ENCODE assay signal across 1 cellular context in the genomic region with DNA sequence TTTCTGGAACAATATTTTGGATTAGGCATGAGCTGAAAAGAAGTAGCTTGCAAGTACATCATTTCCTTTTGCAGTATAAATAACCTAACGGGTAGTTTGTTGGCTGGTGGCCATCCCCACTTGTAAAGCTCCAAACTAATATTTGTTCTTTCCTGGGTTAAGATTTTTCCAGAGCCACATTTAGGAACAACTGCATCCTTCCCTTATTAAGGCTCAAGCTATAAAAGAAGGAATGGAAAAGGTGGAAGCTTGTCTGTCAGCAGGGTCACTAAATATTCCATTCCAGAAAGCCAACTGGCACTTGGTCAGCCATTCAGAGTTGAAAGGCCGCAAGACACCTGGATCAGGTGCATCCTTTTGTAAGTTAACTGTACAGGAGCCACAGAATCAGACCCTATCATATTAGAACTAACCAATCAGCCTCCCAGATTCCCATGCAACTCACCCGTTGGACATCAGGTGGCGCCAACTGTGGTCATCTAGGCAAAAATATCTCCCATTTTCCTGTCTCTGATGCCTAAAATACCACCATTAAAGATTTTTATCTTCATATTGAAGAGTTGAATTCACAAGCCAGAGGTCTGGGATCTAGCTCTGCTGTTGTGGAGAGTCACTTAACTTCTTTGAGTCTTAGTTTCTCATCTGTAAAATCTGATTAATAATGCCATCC.
TF ChIP-seq lines count a peak whose summit lies in the region.

No MANE protein-coding gene starts in this region.

TF ChIP-seq in H1, 55 proteins besides CTCF, POLR2A, EP300 and RAD21:
- TF ChIP-seq, protein P1, sequence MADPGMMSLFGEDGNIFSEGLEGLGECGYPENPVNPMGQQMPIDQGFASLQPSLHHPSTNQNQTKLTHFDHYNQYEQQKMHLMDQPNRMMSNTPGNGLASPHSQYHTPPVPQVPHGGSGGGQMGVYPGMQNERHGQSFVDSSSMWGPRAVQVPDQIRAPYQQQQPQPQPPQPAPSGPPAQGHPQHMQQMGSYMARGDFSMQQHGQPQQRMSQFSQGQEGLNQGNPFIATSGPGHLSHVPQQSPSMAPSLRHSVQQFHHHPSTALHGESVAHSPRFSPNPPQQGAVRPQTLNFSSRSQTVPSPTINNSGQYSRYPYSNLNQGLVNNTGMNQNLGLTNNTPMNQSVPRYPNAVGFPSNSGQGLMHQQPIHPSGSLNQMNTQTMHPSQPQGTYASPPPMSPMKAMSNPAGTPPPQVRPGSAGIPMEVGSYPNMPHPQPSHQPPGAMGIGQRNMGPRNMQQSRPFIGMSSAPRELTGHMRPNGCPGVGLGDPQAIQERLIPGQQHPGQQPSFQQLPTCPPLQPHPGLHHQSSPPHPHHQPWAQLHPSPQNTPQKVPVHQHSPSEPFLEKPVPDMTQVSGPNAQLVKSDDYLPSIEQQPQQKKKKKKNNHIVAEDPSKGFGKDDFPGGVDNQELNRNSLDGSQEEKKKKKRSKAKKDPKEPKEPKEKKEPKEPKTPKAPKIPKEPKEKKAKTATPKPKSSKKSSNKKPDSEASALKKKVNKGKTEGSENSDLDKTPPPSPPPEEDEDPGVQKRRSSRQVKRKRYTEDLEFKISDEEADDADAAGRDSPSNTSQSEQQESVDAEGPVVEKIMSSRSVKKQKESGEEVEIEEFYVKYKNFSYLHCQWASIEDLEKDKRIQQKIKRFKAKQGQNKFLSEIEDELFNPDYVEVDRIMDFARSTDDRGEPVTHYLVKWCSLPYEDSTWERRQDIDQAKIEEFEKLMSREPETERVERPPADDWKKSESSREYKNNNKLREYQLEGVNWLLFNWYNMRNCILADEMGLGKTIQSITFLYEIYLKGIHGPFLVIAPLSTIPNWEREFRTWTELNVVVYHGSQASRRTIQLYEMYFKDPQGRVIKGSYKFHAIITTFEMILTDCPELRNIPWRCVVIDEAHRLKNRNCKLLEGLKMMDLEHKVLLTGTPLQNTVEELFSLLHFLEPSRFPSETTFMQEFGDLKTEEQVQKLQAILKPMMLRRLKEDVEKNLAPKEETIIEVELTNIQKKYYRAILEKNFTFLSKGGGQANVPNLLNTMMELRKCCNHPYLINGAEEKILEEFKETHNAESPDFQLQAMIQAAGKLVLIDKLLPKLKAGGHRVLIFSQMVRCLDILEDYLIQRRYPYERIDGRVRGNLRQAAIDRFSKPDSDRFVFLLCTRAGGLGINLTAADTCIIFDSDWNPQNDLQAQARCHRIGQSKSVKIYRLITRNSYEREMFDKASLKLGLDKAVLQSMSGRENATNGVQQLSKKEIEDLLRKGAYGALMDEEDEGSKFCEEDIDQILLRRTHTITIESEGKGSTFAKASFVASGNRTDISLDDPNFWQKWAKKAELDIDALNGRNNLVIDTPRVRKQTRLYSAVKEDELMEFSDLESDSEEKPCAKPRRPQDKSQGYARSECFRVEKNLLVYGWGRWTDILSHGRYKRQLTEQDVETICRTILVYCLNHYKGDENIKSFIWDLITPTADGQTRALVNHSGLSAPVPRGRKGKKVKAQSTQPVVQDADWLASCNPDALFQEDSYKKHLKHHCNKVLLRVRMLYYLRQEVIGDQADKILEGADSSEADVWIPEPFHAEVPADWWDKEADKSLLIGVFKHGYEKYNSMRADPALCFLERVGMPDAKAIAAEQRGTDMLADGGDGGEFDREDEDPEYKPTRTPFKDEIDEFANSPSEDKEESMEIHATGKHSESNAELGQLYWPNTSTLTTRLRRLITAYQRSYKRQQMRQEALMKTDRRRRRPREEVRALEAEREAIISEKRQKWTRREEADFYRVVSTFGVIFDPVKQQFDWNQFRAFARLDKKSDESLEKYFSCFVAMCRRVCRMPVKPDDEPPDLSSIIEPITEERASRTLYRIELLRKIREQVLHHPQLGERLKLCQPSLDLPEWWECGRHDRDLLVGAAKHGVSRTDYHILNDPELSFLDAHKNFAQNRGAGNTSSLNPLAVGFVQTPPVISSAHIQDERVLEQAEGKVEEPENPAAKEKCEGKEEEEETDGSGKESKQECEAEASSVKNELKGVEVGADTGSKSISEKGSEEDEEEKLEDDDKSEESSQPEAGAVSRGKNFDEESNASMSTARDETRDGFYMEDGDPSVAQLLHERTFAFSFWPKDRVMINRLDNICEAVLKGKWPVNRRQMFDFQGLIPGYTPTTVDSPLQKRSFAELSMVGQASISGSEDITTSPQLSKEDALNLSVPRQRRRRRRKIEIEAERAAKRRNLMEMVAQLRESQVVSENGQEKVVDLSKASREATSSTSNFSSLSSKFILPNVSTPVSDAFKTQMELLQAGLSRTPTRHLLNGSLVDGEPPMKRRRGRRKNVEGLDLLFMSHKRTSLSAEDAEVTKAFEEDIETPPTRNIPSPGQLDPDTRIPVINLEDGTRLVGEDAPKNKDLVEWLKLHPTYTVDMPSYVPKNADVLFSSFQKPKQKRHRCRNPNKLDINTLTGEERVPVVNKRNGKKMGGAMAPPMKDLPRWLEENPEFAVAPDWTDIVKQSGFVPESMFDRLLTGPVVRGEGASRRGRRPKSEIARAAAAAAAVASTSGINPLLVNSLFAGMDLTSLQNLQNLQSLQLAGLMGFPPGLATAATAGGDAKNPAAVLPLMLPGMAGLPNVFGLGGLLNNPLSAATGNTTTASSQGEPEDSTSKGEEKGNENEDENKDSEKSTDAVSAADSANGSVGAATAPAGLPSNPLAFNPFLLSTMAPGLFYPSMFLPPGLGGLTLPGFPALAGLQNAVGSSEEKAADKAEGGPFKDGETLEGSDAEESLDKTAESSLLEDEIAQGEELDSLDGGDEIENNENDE (IDR thresholded peaks at IDR 0.05; ENCODE audit: insufficient replicate concordance, low read length): no peak
- no peak for TF ChIP-seq CREB1 (IDR thresholded peaks at IDR 0.05)
- TF ChIP-seq, protein P2, sequence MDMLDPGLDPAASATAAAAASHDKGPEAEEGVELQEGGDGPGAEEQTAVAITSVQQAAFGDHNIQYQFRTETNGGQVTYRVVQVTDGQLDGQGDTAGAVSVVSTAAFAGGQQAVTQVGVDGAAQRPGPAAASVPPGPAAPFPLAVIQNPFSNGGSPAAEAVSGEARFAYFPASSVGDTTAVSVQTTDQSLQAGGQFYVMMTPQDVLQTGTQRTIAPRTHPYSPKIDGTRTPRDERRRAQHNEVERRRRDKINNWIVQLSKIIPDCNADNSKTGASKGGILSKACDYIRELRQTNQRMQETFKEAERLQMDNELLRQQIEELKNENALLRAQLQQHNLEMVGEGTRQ (IDR thresholded peaks at IDR 0.05; ENCODE audit: low read length): no peak
